ENCODE assay signal across 34 cellular contexts in the genomic region with DNA sequence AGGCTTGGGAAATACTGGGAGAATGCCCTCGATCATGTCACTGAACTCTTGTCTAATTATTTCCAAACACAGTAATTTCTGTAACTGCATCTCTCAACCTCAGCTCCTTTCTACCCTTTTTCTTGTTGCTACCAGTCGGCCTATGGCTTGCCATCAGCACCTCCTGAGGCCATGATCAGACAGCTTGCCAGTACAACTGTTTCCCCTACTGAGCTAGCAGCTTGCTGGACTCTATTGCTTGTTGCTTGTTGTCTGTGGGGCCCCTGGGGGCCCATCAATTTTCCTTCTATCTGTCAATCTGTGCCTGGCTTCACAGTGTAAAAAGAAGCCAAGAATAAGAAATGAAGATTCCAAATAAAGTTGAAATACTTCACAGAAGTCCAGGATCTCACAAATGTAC.
"Had no signal": no experiment of that assay in that cellular context is flagged by ENCODE, and none has a peak within 500 bp of the region (broad histone marks: within the 10 kb centered on the region; RNA-seq: fewer than 3 reads in every experiment).

No MANE protein-coding gene starts in this region.

- H3K4me3 ChIP-seq: MG63 had no signal

- H3K27me3 ChIP-seq: MG63 had no signal

- H3K36me3 ChIP-seq: MG63 had no signal

- H3K9ac ChIP-seq: KMS-11 had no signal

- H3K27ac ChIP-seq: KMS-11 had no signal

- DNase-seq: Karpas-422, Kasumi-1, KG1, MG63, MM.1S, MV-4-11, NCI-H1048, NCI-H1092, NCI-H1092 treated with DMSO at 0.1 percent for 48 hours, NCI-H1105, NCI-H1105 treated with DMSO at 0.1 percent for 48 hours, NCI-H1417, NCI-H1417 treated with DMSO at 0.1 percent for 48 hours, NCI-H1436, NCI-H1436 treated with DMSO at 0.1 percent for 48 hours, NCI-H146, NCI-H1694, NCI-H1694 treated with DMSO at 0.1 percent for 48 hours, NCI-H187, NCI-H187 treated with DMSO at 0.1 percent for 48 hours, NCI-H1930, NCI-H2029, NCI-H2081, NCI-H2081 treated with DMSO at 0.1 percent for 48 hours, NCI-H2107, NCI-H2171, NCI-H2171 treated with DMSO at 0.1 percent for 48 hours, NCI-H2227 treated with DMSO at 0.1 percent for 48 hours, NCI-H226, NCI-H345, NCI-H446 treated with DMSO at 0.1 percent for 48 hours, NCI-H510A, NCI-H510A treated with DMSO at 0.1 percent for 48 hours had no signal

- H3K9me3 ChIP-seq: MG63 had no signal

- H3K4me2 ChIP-seq: KMS-11 had no signal
